Comparison of ENCODE assay signal across 12 cellular contexts in genomic region chr4:76210502-76210901, GRCh38. TPM values are rescaled to one million over a fixed set of nuclear protein-coding genes. Genes with fewer than 3 reads are reported as not detected.
DNase-seq lines count a peak whose midpoint lies in the region; ATAC-seq and TF ChIP-seq lines count a peak whose summit lies in the region.
"Had no signal": no experiment of that assay in that cellular context is flagged by ENCODE, and none has a peak within 500 bp of the region (broad histone marks: within the 10 kb centered on the region; RNA-seq: fewer than 3 reads in every experiment).

No MANE protein-coding gene starts in this region.

- no peak overlapping the region for H3K56ac ChIP-seq in H9 (ENCODE audit: insufficient read length, low read depth, low read length)

- H3K27ac Mint-ChIP-seq in stimulated activated memory B cell treated with anti-CD40 and anti-IgM and Interleukin-4, amounts not matched to agents 10 μg/mL and 1 μg/mL and 100 μg/mL, for 72 hours: peak overlapping the region; percentile 46
- H3K27ac Mint-ChIP-seq in H9: no peak overlapping the region

- ATAC-seq in right lobe of liver: no peak
- ATAC-seq in stimulated activated memory B cell treated with anti-CD40 and anti-IgM and Interleukin-4, amounts not matched to agents 10 μg/mL and 1 μg/mL and 100 μg/mL, for 72 hours: no peak
- ATAC-seq in GM18870 (IDR thresholded peaks at IDR 0.05; ENCODE audit: unreplicated experiment): no peak

- H3K9me3 Mint-ChIP-seq in stimulated activated memory B cell treated with anti-CD40 and anti-IgM and Interleukin-4, amounts not matched to agents 10 μg/mL and 1 μg/mL and 100 μg/mL, for 72 hours: no peaks in the 10 kb centered on the region
- H3K9me3 Mint-ChIP-seq in H9: no peaks in the 10 kb centered on the region

- no peak overlapping the region for H3K14ac ChIP-seq in H9 (ENCODE audit: insufficient read depth, low read length)

- peak overlapping the region; percentile 64 for H3K27ac ChIP-seq in angular gyrus (ENCODE audit: low read depth, low read length)
- peak overlapping the region; percentile 91 to 93 (median 92) for H3K27ac ChIP-seq in right lobe of liver
- no peak overlapping the region for H3K27ac ChIP-seq in H9 (ENCODE audit: insufficient read length, low read depth, low read length)

- 13% methylated on average over 3 of the region's 3 CpGs for WGBS in right lobe of liver (ENCODE audit: insufficient coverage, low coverage, low lambda C conversion rate, missing lambda C conversion rate)
- WGBS in H9 (ENCODE audit: extremely low coverage, insufficient read length, low lambda C conversion rate): no CpG with 5 or more reads among the region's 3 CpGs

- no peak overlapping the region for H4K91ac ChIP-seq in H9 (ENCODE audit: insufficient read length, low read depth, low read length)

- no peaks in the 10 kb centered on the region for H3K36me3 ChIP-seq in right lobe of liver

- H3K23me2 ChIP-seq in H9 (ENCODE audit: insufficient read length, low read depth, low read length, poor library complexity, severe bottlenecking): peaks cover 10% of the 10 kb centered on the region

- H3K79me1 ChIP-seq in H9 (ENCODE audit: insufficient read depth, low read depth, low read length, poor library complexity, severe bottlenecking): no peaks in the 10 kb centered on the region

- H2BK12ac ChIP-seq in H9 (ENCODE audit: insufficient read length, low read depth, low read length): no peak overlapping the region

- peak overlapping the region in 2 of 3 donors; percentile 3 to 11 for H3K4me3 ChIP-seq in right lobe of liver

- no peak overlapping the region for H3K4ac ChIP-seq in H9 (ENCODE audit: low read depth, low read length)

- TF ChIP-seq CTCF in right lobe of liver (IDR thresholded peaks at IDR 0.05) (no peak), H9 (conservative IDR thresholded peaks at IDR 0.05) (no peak)

- H4K20me1 ChIP-seq in H9 (ENCODE audit: control insufficient read depth, insufficient read depth, insufficient read length): no peaks in the 10 kb centered on the region

- no peak overlapping the region for H3K18ac ChIP-seq in H9 (ENCODE audit: insufficient read length, low read depth, low read length)

- no peak overlapping the region for H3K4me3 Mint-ChIP-seq in stimulated activated memory B cell treated with anti-CD40 and anti-IgM and Interleukin-4, amounts not matched to agents 10 μg/mL and 1 μg/mL and 100 μg/mL, for 72 hours
- H3K4me3 Mint-ChIP-seq in H9: no peak overlapping the region

- intact Hi-C loops in right lobe of liver (cut with DNase I): loop anchor here in 1 of 2 donors (10.0 kb wide), 1 partner anchor 94 kb away; the partner anchor contains the start of gene STBD1

- no peak for TF ChIP-seq POLR2A in right lobe of liver (IDR thresholded peaks at IDR 0.05)

- no peak overlapping the region for H3K4me2 ChIP-seq in H9 (ENCODE audit: insufficient read depth, insufficient read length, low read length)

- H3K36me3 Mint-ChIP-seq in stimulated activated memory B cell treated with anti-CD40 and anti-IgM and Interleukin-4, amounts not matched to agents 10 μg/mL and 1 μg/mL and 100 μg/mL, for 72 hours: no peaks in the 10 kb centered on the region
- H3K36me3 Mint-ChIP-seq in H9 (ENCODE audit: insufficient read depth in 1 of 3, low read depth in 3 of 3): no peaks in the 10 kb centered on the region; a peak in 1 of 7 replicates

- in situ Hi-C loops in KBM-7 (cut with MboI; ENCODE audit: low pct_unique_long_range_greater_than_20kb, low sequenced_read_pairs): no loop called here

- H3T11ph ChIP-seq in H9 (ENCODE audit: low read length): no peak overlapping the region

- no peak overlapping the region for H2AK5ac ChIP-seq in H9 (ENCODE audit: insufficient read length, low read length)

- no peak overlapping the region for H3K23ac ChIP-seq in H9 (ENCODE audit: insufficient read length, low read depth, low read length)

- peaks cover 65% of the 10 kb centered on the region for H3K4me1 Mint-ChIP-seq in stimulated activated memory B cell treated with anti-CD40 and anti-IgM and Interleukin-4, amounts not matched to agents 10 μg/mL and 1 μg/mL and 100 μg/mL, for 72 hours
- H3K4me1 Mint-ChIP-seq in H9: peaks cover 37% of the 10 kb centered on the region in 2 experiments

- H3K9me3 ChIP-seq in right lobe of liver (no peaks in the 10 kb centered on the region), H9 (ENCODE audit: control insufficient read depth, low read depth, low read length) (no peaks in the 10 kb centered on the region)

- H2BK15ac ChIP-seq in H9 (ENCODE audit: low read depth, low read length): no peak overlapping the region

- H3K27me3 ChIP-seq in right lobe of liver (no peaks in the 10 kb centered on the region), H9 (ENCODE audit: insufficient read depth, low read length) (no peaks in the 10 kb centered on the region)

- no peak overlapping the region for H2BK120ac ChIP-seq in H9 (ENCODE audit: low read depth, low read length, poor library complexity, severe bottlenecking)

- no peak overlapping the region for H2AFZ ChIP-seq in H9 (ENCODE audit: low read length)

- H3K4me1 ChIP-seq in right lobe of liver (peaks cover 0 to 81% (median 29%) of the 10 kb centered on the region in 4 donors), H9 (ENCODE audit: insufficient read depth, low read length) (peaks cover 4% of the 10 kb centered on the region; the same call in 1 of the 2 replicates)

- H4K5ac ChIP-seq in H9 (ENCODE audit: insufficient read length, low read depth, low read length): no peak overlapping the region

- no peak overlapping the region for H2BK5ac ChIP-seq in H9 (ENCODE audit: insufficient read length, low read length)

- DNase-seq in KBM-7 (peak; percentile 43), right lobe of liver (no peak), NCI-H1930 (lab: John Stamatoyannopoulos, UW) (no peak), mucosa of gallbladder (ENCODE audit: low spot score) (no peak), H9 (no peak)
- DNase-seq: NCI-H226, SW 1271 had no signal

- H3K27me3 Mint-ChIP-seq in stimulated activated memory B cell treated with anti-CD40 and anti-IgM and Interleukin-4, amounts not matched to agents 10 μg/mL and 1 μg/mL and 100 μg/mL, for 72 hours: no peaks in the 10 kb centered on the region
- peaks cover 6% of the 10 kb centered on the region for H3K27me3 Mint-ChIP-seq in H9 (ENCODE audit: low read depth)

- no peaks in the 10 kb centered on the region; the same call in 1 of the 2 replicates for H3K79me2 ChIP-seq in H9 (ENCODE audit: insufficient read depth, low read length)

- no peak overlapping the region for H3K9ac ChIP-seq in H9 (ENCODE audit: extremely low read depth, insufficient read length, low read length)

- H4K8ac ChIP-seq in H9 (replicated peaks; ENCODE audit: insufficient read length, low read depth, low read length): no peak overlapping the region

- no peak overlapping the region for H2BK20ac ChIP-seq in H9 (ENCODE audit: low read depth, low read length, poor library complexity, severe bottlenecking)

RNA-seq across cellular contexts. Expression of gene SCARB2, which starts 3.1 kb away (rescaled TPM):
- total RNA-seq in right lobe of liver: 100 to 1,000 TPM; 102 to 133 (median 125) TPM
- 213 TPM for total RNA-seq in mucosa of gallbladder
- 35.4 and 36.4 TPM in 2 replicates for total RNA-seq in H9 (2021)

RNA-seq across cellular contexts. Expression of gene FAM47E, which starts 41.0 kb away (rescaled TPM):
- total RNA-seq in right lobe of liver (1 to 10 TPM; 1.2 to 5.0 (median 2.9) TPM), mucosa of gallbladder (13.8 TPM), H9 (2021) (1.0 and 2.0 TPM in 2 replicates)
- total RNA-seq: activated CD8-positive, alpha-beta memory T cell treated with anti-CD3 and anti-CD28 coated beads for 36 hours; HT1080 had no signal
